Comparison of ENCODE assay signal across 8 cellular contexts in genomic region chr1:65066766-65067490, GRCh38.
DNase-seq lines count a peak whose midpoint lies in the region; ATAC-seq and TF ChIP-seq lines count a peak whose summit lies in the region.

No MANE protein-coding gene starts in this region.

- no peaks in the 10 kb centered on the region for H3K9me3 Mint-ChIP-seq in T-cell

- H3K36me3 Mint-ChIP-seq in T-cell, result no peaks in the 10 kb centered on the region

- TF ChIP-seq EP300 in transverse colon (IDR thresholded peaks at IDR 0.05; ENCODE audit: low read depth), result peak; percentile 5

- no peaks in the 10 kb centered on the region for H3K27me3 ChIP-seq in BLaER1 treated with 17β-estradiol and CSF1 and Interleukin-3, amounts not matched to agents 10 nM and 100 nM
- H3K27me3 ChIP-seq in IMR-90 (ENCODE audit: control insufficient read depth, insufficient read depth, low read length), result peaks cover 5% of the 10 kb centered on the region; the same call in 1 of the 2 replicates
- H3K27me3 ChIP-seq in heart right ventricle, result no peaks in the 10 kb centered on the region
- H3K27me3 ChIP-seq in transverse colon, result no peaks in the 10 kb centered on the region

- no peaks in the 10 kb centered on the region for H3K27me3 Mint-ChIP-seq in T-cell

- H4K5ac ChIP-seq in IMR-90 (ENCODE audit: low read depth, low read length), result no peak overlapping the region

- no peak overlapping the region for H2BK120ac ChIP-seq in IMR-90 (ENCODE audit: low read depth, low read length)

- no peak for TF ChIP-seq RAD21 in IMR-90 (IDR thresholded peaks at IDR 0.05; ENCODE audit: low read length)

- H3K4me3 ChIP-seq in BLaER1 treated with 17β-estradiol and CSF1 and Interleukin-3, amounts not matched to agents 10 nM and 100 nM, result peak overlapping the region; percentile 76 to 91 (median 86)
- H3K4me3 ChIP-seq in IMR-90 (ENCODE audit: insufficient read depth, low read depth, low read length) (peak overlapping the region; percentile 58), heart right ventricle (peak overlapping the region; percentile 57 to 99 (median 87)), transverse colon (peak overlapping the region; percentile 87 to 97 (median 92))

- H3K4me2 ChIP-seq in BLaER1 treated with 17β-estradiol and CSF1 and Interleukin-3, amounts not matched to agents 10 nM and 100 nM, result peak overlapping the region; percentile 77 to 95 (median 92); a peak in 21 of 22 replicates
- H3K4me2 ChIP-seq in IMR-90 (ENCODE audit: low read depth, low read length), result no peak overlapping the region

- no peak overlapping the region for H2BK5ac ChIP-seq in IMR-90 (ENCODE audit: low read depth, low read length, poor library complexity, severe bottlenecking)

- peaks cover 6 to 42% (median 38%) of the 10 kb centered on the region in 11 experiments; a peak in 13 of 22 replicates for H4K20me1 ChIP-seq in BLaER1 treated with 17β-estradiol and CSF1 and Interleukin-3, amounts not matched to agents 10 nM and 100 nM
- no peaks in the 10 kb centered on the region; the same call in 1 of the 2 replicates for H4K20me1 ChIP-seq in IMR-90 (ENCODE audit: insufficient read depth, low read length)

- no peak overlapping the region for H3K18ac ChIP-seq in IMR-90 (ENCODE audit: low read depth, low read length)

- no peak overlapping the region for H4K91ac ChIP-seq in IMR-90 (ENCODE audit: insufficient read depth, low read depth, low read length)

- no peaks in the 10 kb centered on the region for H3K9me1 ChIP-seq in IMR-90 (ENCODE audit: insufficient read depth, low read length)

- H3K4me3 Mint-ChIP-seq in T-cell, result peak overlapping the region; percentile 93 to 96 (median 95)

- H3K4ac ChIP-seq in IMR-90 (ENCODE audit: low read depth, low read length), result 0 out of 2 replicates have a peak overlapping the region, but pooled peaks have one; percentile 33

- intact Hi-C loops in IMR-90 (cut with micrococcal nuclease) (loop anchor here (5.0 to 10.0 kb wide), 4 partner anchors 205 to 1178 kb away; no protein-coding TSS in a partner anchor), heart right ventricle (cut with DNase I) (loop anchor here in 8 of 10 donors (2.0 to 10.0 kb wide), 17 partner anchors 65 to 618 kb away; partner anchors contain the start of genes LEPR (in 6 of the 8), LEPROT (in 6 of the 8), JAK1 (in 4 of the 8) and AK4 (in 3 of the 8)), transverse colon (cut with DNase I; ENCODE audit: low total_unique reads) (loop anchor here (10.0 kb wide), 1 partner anchor 148 kb away; no protein-coding TSS in a partner anchor)

- H3K27ac ChIP-seq in BLaER1 treated with 17β-estradiol and CSF1 and Interleukin-3, amounts not matched to agents 10 nM and 100 nM, result peak overlapping the region; percentile 91 to 100 (median 96)
- H3K27ac ChIP-seq in IMR-90 (ENCODE audit: insufficient read depth, low read length) (peak overlapping the region; percentile 28; the same call in 1 of the 2 replicates), adipose tissue (ENCODE audit: low read depth, low read length) (peak overlapping the region; percentile 91), heart right ventricle (peak overlapping the region; percentile 97 to 100 (median 99)), transverse colon (peak overlapping the region; percentile 97 to 100 (median 98))

- TF ChIP-seq CTCF in IMR-90 (conservative IDR thresholded peaks at IDR 0.05; ENCODE audit: low read depth, low read length) (no peak), heart right ventricle (IDR thresholded peaks at IDR 0.05) (no peak), transverse colon (IDR thresholded peaks at IDR 0.05) (no peak)

- dilution Hi-C loops in IMR-90 (cut with HindIII; ENCODE audit: low sequenced_read_pairs, unreplicated experiment), result no loop called here

- WGBS in IMR-90 (ENCODE audit: extremely low coverage in 2 of 2, insufficient read length in 1 of 2), 2 experiments, result 1% methylated on average over 22 of the region's 101 CpGs; no CpG with 5 or more reads in 1 of the 2 experiments
- 0 to 1% (median 0%) methylated on average over 71 to 101 of the region's 101 CpGs for WGBS in adipose tissue, 3 donors
- 0% methylated on average over 81 to 101 of the region's 101 CpGs for WGBS in heart right ventricle, 2 donors
- WGBS in transverse colon (ENCODE audit: low coverage in 1 of 2), 2 donors, result 1% methylated on average over 49 of the region's 101 CpGs; no CpG with 5 or more reads in 1 of the 2 donors

- H3K56ac ChIP-seq in IMR-90 (ENCODE audit: extremely low read depth, insufficient read depth, low read length), result no peak overlapping the region

- BruUV-seq in IMR-90 (replicated peaks; lab: Mats Ljungman, UMichigan), result no TSS peak

- H3K9ac ChIP-seq in BLaER1 treated with 17β-estradiol and CSF1 and Interleukin-3, amounts not matched to agents 10 nM and 100 nM, result peak overlapping the region; percentile 93 to 99 (median 97)
- H3K9ac ChIP-seq in IMR-90 (ENCODE audit: low read depth, low read length), result peak overlapping the region; percentile 43; the same call in 1 of the 2 replicates

- peak overlapping the region; percentile 34 for H2AK9ac ChIP-seq in IMR-90 (replicated peaks; ENCODE audit: low read depth, low read length, poor library complexity)

- ATAC-seq in GM19395 (IDR thresholded peaks at IDR 0.05; ENCODE audit: unreplicated experiment), result peak; percentile 44
- peak; percentile 77 for ATAC-seq in IMR-90 (ENCODE audit: low read depth)
- peak; percentile 65 to 73 (median 70) for ATAC-seq in T-cell (replicated peaks in 1 of 4)
- peak; percentile 86 to 92 (median 88) for ATAC-seq in heart right ventricle

- H2BK20ac ChIP-seq in IMR-90 (ENCODE audit: low read depth, low read length), result no peak overlapping the region

- peaks cover 26 to 40% (median 34%) of the 10 kb centered on the region in 10 experiments for H3K4me1 ChIP-seq in BLaER1 treated with 17β-estradiol and CSF1 and Interleukin-3, amounts not matched to agents 10 nM and 100 nM
- H3K4me1 ChIP-seq in IMR-90 (ENCODE audit: control insufficient read depth, insufficient read depth, low read length), result peaks cover 4% of the 10 kb centered on the region; the same call in 1 of the 2 replicates
- H3K4me1 ChIP-seq in heart right ventricle, result peaks cover 7 to 50% (median 47%) of the 10 kb centered on the region in 9 donors
- peaks cover 21 to 51% (median 23%) of the 10 kb centered on the region in 4 donors for H3K4me1 ChIP-seq in transverse colon

- POLR2A ChIA-PET in IMR-90 (lab: Charles Lee; ENCODE audit: unreplicated experiment) (no interaction called here), T-cell (lab: Charles Lee) (no interaction called here)

- H2AFZ ChIP-seq in IMR-90 (replicated peaks; ENCODE audit: low read length, poor library complexity), result peak overlapping the region; percentile 94

- peak overlapping the region; percentile 98 to 99 for H3K27ac Mint-ChIP-seq in T-cell

- no peak overlapping the region for H3K23ac ChIP-seq in IMR-90 (ENCODE audit: low read depth, low read length)

- H3K14ac ChIP-seq in IMR-90 (replicated peaks; ENCODE audit: low read depth, low read length), result no peak overlapping the region

- no peak overlapping the region for H2AK5ac ChIP-seq in IMR-90 (ENCODE audit: low read depth, low read length)

- H2BK15ac ChIP-seq in IMR-90 (ENCODE audit: low read depth, low read length), result no peak overlapping the region

- CTCF ChIA-PET in IMR-90 (lab: Yijun Ruan, JAX), result no interaction called here
- CTCF ChIA-PET in T-cell (lab: Charles Lee), result interaction anchor here (0.8 to 6.0 kb wide), 3 partner anchors 7 to 18 kb away, joined by 3 to 69 read pairs (median 3); no protein-coding TSS in a partner anchor

- no peaks in the 10 kb centered on the region for H3K79me1 ChIP-seq in IMR-90 (ENCODE audit: low read depth in 1 of 2, low read length in 2 of 2)

- DNase-seq in IMR-90 (peak; percentile 58), T-cell (peak; percentile 60 to 87 (median 77)), heart right ventricle (peak; percentile 93 to 95), pons (ENCODE audit: low spot score) (peak; percentile 87), transverse colon (peak; percentile 94)

- no peaks in the 10 kb centered on the region for H3K9me3 ChIP-seq in BLaER1 treated with 17β-estradiol and CSF1 and Interleukin-3, amounts not matched to agents 10 nM and 100 nM (replicated peaks in 1 of 11)
- H3K9me3 ChIP-seq in IMR-90 (ENCODE audit: control insufficient read depth, insufficient read depth, low read length), result no peaks in the 10 kb centered on the region
- H3K9me3 ChIP-seq in heart right ventricle, result no peaks in the 10 kb centered on the region
- no peaks in the 10 kb centered on the region for H3K9me3 ChIP-seq in transverse colon

- H3K36me3 ChIP-seq in BLaER1 treated with 17β-estradiol and CSF1 and Interleukin-3, amounts not matched to agents 10 nM and 100 nM, result no peaks in the 10 kb centered on the region
- H3K36me3 ChIP-seq in IMR-90 (ENCODE audit: control insufficient read depth, insufficient read depth, low read length) (no peaks in the 10 kb centered on the region), heart right ventricle (peaks cover 0 to 10% (median 0%) of the 10 kb centered on the region in 9 donors), transverse colon (no peaks in the 10 kb centered on the region)

- H3K4me1 Mint-ChIP-seq in T-cell, result peaks cover 64 to 67% (median 67%) of the 10 kb centered on the region in 3 donors

- no peak overlapping the region; a peak in 1 of 4 replicates for H4K8ac ChIP-seq in IMR-90 (ENCODE audit: low read depth in 2 of 2, low read length in 2 of 2)

- TF ChIP-seq POLR2A in IMR-90 (IDR thresholded peaks at IDR 0.05; ENCODE audit: low read depth, low read length), result no peak
- peak; percentile 86 for TF ChIP-seq POLR2A in transverse colon (IDR thresholded peaks at IDR 0.05)

- in situ Hi-C loops in IMR-90 (cut with MboI; ENCODE audit: low sequenced_read_pairs) (loop anchor here (5.0 to 10.0 kb wide), 2 partner anchors 140 to 358 kb away; partner anchors contain the start of genes LEPR and LEPROT), transverse colon (cut with MboI; ENCODE audit: low pct_ligation_motif_present in 1 of 4, low pct_unique_long_range_greater_than_20kb in 1 of 4, low sequenced_read_pairs in 3 of 4) (loop anchor here (10.0 to 25.0 kb wide), 5 partner anchors 145 to 1270 kb away; partner anchors contain the start of genes LEPR (in 1 of the 4) and LEPROT (in 1 of the 4))

TF ChIP-seq in IMR-90, 13 proteins besides CTCF, POLR2A, EP300 and RAD21:
- TF ChIP-seq MXI1 (IDR thresholded peaks at IDR 0.05; ENCODE audit: borderline replicate concordance, low read depth, low read length), result 0 out of 2 replicates have a peak, but pooled peaks have one; percentile 0
- no peak for TF ChIP-seq RCOR1 (IDR thresholded peaks at IDR 0.05; ENCODE audit: insufficient replicate concordance, low read length)
- no peak for TF ChIP-seq CHD1 (IDR thresholded peaks at IDR 0.05; ENCODE audit: low read depth, low read length)
- TF ChIP-seq ELK1 (IDR thresholded peaks at IDR 0.05; ENCODE audit: borderline replicate concordance, low read depth, low read length), result no peak
TF ChIP-seq in IMR-90: peak in this region for 1.

Comparison
In these comparisons a context has a peak if more than half of its experiments do, and no peak if none do; other contexts are left out.
1. Peak in every context shown above with its lines: DNase-seq, ATAC-seq, H3K4me3 ChIP-seq and H3K27ac ChIP-seq.
2. H3K27ac ChIP-seq: peak in every context shown above with its lines; median percentile 99 in heart right ventricle; 98 in transverse colon; 96 in BLaER1 treated with 17β-estradiol and CSF1 and Interleukin-3, amounts not matched to agents 10 nM and 100 nM; 91 in adipose tissue; 28 in IMR-90.